ENCODE assay signal across 29 cellular contexts in genomic region chr12:109541412-109541725, GRCh38. TPM values are rescaled to one million over a fixed set of nuclear protein-coding genes. Genes with fewer than 3 reads are reported as not detected.
A peak's percentile ranks its signal among the peaks of the same experiment; 100 is the strongest.
DNase-seq lines count a peak whose midpoint lies in the region; ATAC-seq, FAIRE-seq and TF ChIP-seq lines count a peak whose summit lies in the region.
"Had no signal": no experiment of that assay in that cellular context is flagged by ENCODE, and none has a peak within 500 bp of the region (broad histone marks: within the 10 kb centered on the region; RNA-seq: fewer than 3 reads in every experiment).

No MANE protein-coding gene starts in this region.

- TF ChIP-seq EP300 in HepG2 (IDR thresholded peaks at IDR 0.05; ENCODE audit: low read depth in 2 of 2, low read length in 2 of 2) = no peak
- TF ChIP-seq EP300 in HepG2 (CRISPR knock-in tag; IDR thresholded peaks at IDR 0.05; ENCODE audit: borderline replicate concordance) = no peak

- H3K9ac ChIP-seq in HepG2 (ENCODE audit: insufficient read depth, low read depth, low read length) = no peak overlapping the region

- ATAC-seq in HepG2 (no peak), right lobe of liver (no peak), SK-N-SH treated with all-trans-retinoic acid at 6 μM for 48 hours (peak; percentile 15; the same call in 1 of the 3 replicates), GM19328 (IDR thresholded peaks at IDR 0.05; ENCODE audit: unreplicated experiment) (no peak)
- ATAC-seq: activated CD8-positive, alpha-beta T cell treated with anti-CD3 and anti-CD28 coated beads for 36 hours; activated T-helper 17 cell treated with anti-CD3 and anti-CD28 coated beads, Interleukin-2, amount 50 U/mL, for 72 hours; Panc1 had no signal

- DNase-seq in HepG2 (ENCODE audit: low spot score) (no peak), right lobe of liver (no peak), foreskin fibroblast (peak; percentile 49 to 76), HTR-8/SVneo (ENCODE audit: insufficient read length, low spot score) (no peak), NAMALWA (ENCODE audit: low spot score) (no peak), NCI-H1694 treated with DMSO at 0.1 percent for 48 hours (lab: John Stamatoyannopoulos, UW) (no peak)
- DNase-seq: activated CD8-positive, alpha-beta memory T cell treated with anti-CD3 and anti-CD28 coated beads, Interleukin-2, amount 50 U/mL, for 48 hours; activated CD8-positive, alpha-beta T cell treated with anti-CD3 and anti-CD28 coated beads for 36 hours; colonic mucosa; DMS79; effector memory CD4-positive, alpha-beta T cell; GF-D8; kidney; NCI-H1092; NCI-H187 treated with DMSO at 0.1 percent for 48 hours; NCI-H2171 treated with DMSO at 0.1 percent for 48 hours; NCI-H510A treated with DMSO at 0.1 percent for 48 hours; SHP77; stimulated activated naive CD4-positive, alpha-beta T cell; SW 1271 had no signal

- H2AFZ ChIP-seq in HepG2 (ENCODE audit: low read length) = no peak overlapping the region

- CTCF ChIA-PET in HepG2 (lab: Yijun Ruan, JAX; ENCODE audit: low intra/inter-chr PET ratio, low total read pairs) = no interaction called here

- H4K20me1 ChIP-seq in HepG2 (ENCODE audit: insufficient read depth, low read length) = no peaks in the 10 kb centered on the region

- no peak overlapping the region for H3K4me3 ChIP-seq in HepG2 (replicated peaks in 1 of 3; ENCODE audit: insufficient read depth in 1 of 3, low read depth in 2 of 3, low read length in 3 of 3)
- H3K4me3 ChIP-seq in right lobe of liver = no peak overlapping the region
- H3K4me3 ChIP-seq in foreskin fibroblast (ENCODE audit: low read depth in 1 of 2, low read length in 2 of 2) = no peak overlapping the region
- H3K4me3 ChIP-seq: colonic mucosa, pancreas, smooth muscle cell, thoracic aorta had no signal

- H3K9me3 ChIP-seq in HepG2 (ENCODE audit: low read length) (no peaks in the 10 kb centered on the region), right lobe of liver (no peaks in the 10 kb centered on the region)
- H3K9me3 ChIP-seq: colonic mucosa, pancreas, thoracic aorta had no signal

- H3K27me3 ChIP-seq in HepG2 (ENCODE audit: control insufficient read depth in 1 of 2, insufficient read depth in 2 of 2, low read length in 2 of 2) (peaks cover 5% of the 10 kb centered on the region in 2 experiments; a peak in 3 of 5 replicates), right lobe of liver (no peaks in the 10 kb centered on the region)
- H3K27me3 ChIP-seq: colonic mucosa, pancreas had no signal

- POLR2A ChIA-PET in HepG2 (lab: Yijun Ruan, JAX) = interaction anchor here (0.9 to 1.4 kb wide), 2 partner anchors 19 to 232 kb away, joined by 3 to 4 read pairs; no protein-coding TSS in a partner anchor

- FAIRE-seq in HepG2 (lab: Jason Lieb, UNC) = no peak
- no peak for FAIRE-seq in HTR-8/SVneo (lab: Jason Lieb, UNC)
- FAIRE-seq: bronchial epithelial cell, kidney, pancreas, urothelium cell line had no signal

- BruUV-seq in HepG2 (replicated peaks; lab: Mats Ljungman, UMichigan) = no TSS peak

- H3K4me1 ChIP-seq in HepG2 (ENCODE audit: insufficient read depth, low read length) (peaks cover 42% of the 10 kb centered on the region), right lobe of liver (peaks cover 0 to 3% (median 0%) of the 10 kb centered on the region in 4 donors)
- H3K4me1 ChIP-seq: colonic mucosa, pancreas had no signal

- no peak for TF ChIP-seq RAD21 in HepG2 (CRISPR knock-in tag; IDR thresholded peaks at IDR 0.05)

- WGBS in HepG2 (ENCODE audit: low lambda C conversion rate) = 33% methylated on average over 4 of the region's 4 CpGs
- WGBS in right lobe of liver (ENCODE audit: insufficient coverage, low coverage, low lambda C conversion rate, missing lambda C conversion rate) = no CpG with 5 or more reads among the region's 4 CpGs

- no peak overlapping the region for H3K4me2 ChIP-seq in HepG2 (ENCODE audit: low read depth, low read length)

- TF ChIP-seq POLR2A in HepG2 (IDR thresholded peaks at IDR 0.05; ENCODE audit: insufficient read depth in 1 of 2, low read depth in 2 of 2, low read length in 2 of 2) (no peak), right lobe of liver (IDR thresholded peaks at IDR 0.05) (no peak)

- H3K79me2 ChIP-seq in HepG2 (ENCODE audit: insufficient read depth, low read length) = no peaks in the 10 kb centered on the region

- intact Hi-C loops in HepG2 (cut with micrococcal nuclease; ENCODE audit: unreplicated experiment) (no loop called here), right lobe of liver (cut with DNase I) (no loop called here)

- TF ChIP-seq CTCF in HepG2 (CRISPR knock-in tag; IDR thresholded peaks at IDR 0.05) (no peak), right lobe of liver (IDR thresholded peaks at IDR 0.05) (no peak), foreskin fibroblast (IDR thresholded peaks at IDR 0.05; ENCODE audit: low read depth, low read length) (no peak)

- H3K36me3 ChIP-seq in HepG2 (replicated peaks in 1 of 2; ENCODE audit: control insufficient read depth in 1 of 2, insufficient read depth in 2 of 2, low read length in 2 of 2) = no peaks in the 10 kb centered on the region
- no peaks in the 10 kb centered on the region for H3K36me3 ChIP-seq in right lobe of liver
- H3K36me3 ChIP-seq: colonic mucosa, pancreas, thoracic aorta had no signal

- H3K27ac ChIP-seq in HepG2 (ENCODE audit: extremely low read length, insufficient read depth, low read length) = no peak overlapping the region
- no peak overlapping the region for H3K27ac ChIP-seq in right lobe of liver
- H3K27ac ChIP-seq: colonic mucosa, pancreas, thoracic aorta had no signal

- in situ Hi-C loops in HepG2 (cut with HindIII; ENCODE audit: extremely low pct_ligation_motif_present, low pct_unique_long_range_greater_than_20kb) = no loop called here

TF ChIP-seq in HepG2, 621 proteins besides CTCF, POLR2A, EP300 and RAD21:
- 0 out of 2 replicates have a peak, but pooled peaks have one; percentile 14 for TF ChIP-seq STAG1 (CRISPR knock-in tag; IDR thresholded peaks at IDR 0.05)
- no peak for TF ChIP-seq ZNF883 (CRISPR knock-in tag; IDR thresholded peaks at IDR 0.05; ENCODE audit: not compliant biosample characterization)
TF ChIP-seq in HepG2: peak in this region for 1.

TF ChIP-seq in SK-N-SH treated with all-trans-retinoic acid at 6 μM for 48 hours, 23 proteins besides CTCF, POLR2A, EP300 and RAD21:
- TF ChIP-seq TCF4 (CRISPR knock-in tag; IDR thresholded peaks at IDR 0.05; ENCODE audit: borderline replicate concordance) = peak; percentile 69; the same call in 1 of the 2 replicates
- TF ChIP-seq ZNF565 (CRISPR knock-in tag; conservative IDR thresholded peaks at IDR 0.05; ENCODE audit: low read depth) = no peak

RNA-seq across cellular contexts. Expression of gene MMAB, which starts 31.9 kb away (rescaled TPM):
- total RNA-seq in HepG2 (2016; rRNA removed; fragmentation: Illumina TruSeq; extraction: Trizol) (77.3 and 112 TPM in 2 replicates), right lobe of liver (10 to 100 TPM; 42.6 to 99.8 (median 65.2) TPM)
- total RNA-seq in HepG2 (2016; cell fraction: cytosol; rRNA removed; fragmentation: Illumina TruSeq; extraction: Trizol; ENCODE audit: low read depth) = 32.4 and 42.7 TPM in 2 replicates
- total RNA-seq in HepG2 (2016; cell fraction: insoluble cytoplasmic fraction; rRNA removed; fragmentation: Illumina TruSeq; extraction: Trizol) = 80.5 and 108 TPM in 2 replicates
- total RNA-seq in HepG2 (2016; cell fraction: membrane; rRNA removed; fragmentation: Illumina TruSeq; extraction: Trizol) = 59.5 and 67.4 TPM in 2 replicates
- 37.8 and 41.0 TPM in 2 replicates for total RNA-seq in HepG2 (2016; cell fraction: nucleus; rRNA removed; fragmentation: Illumina TruSeq; extraction: Trizol)
- 26.1 and 33.2 TPM in 2 replicates for polyA plus RNA-seq in HepG2 (2011; rRNA removed)
- 29.9 and 32.2 TPM in 2 replicates for polyA plus RNA-seq in HepG2 (2011; cell fraction: cytosol; rRNA removed)
- 34.9 and 43.2 TPM in 2 replicates for polyA plus RNA-seq in HepG2 (2011; cell fraction: nucleus; rRNA removed)
- 39.1 and 40.4 TPM in 2 replicates for polyA plus RNA-seq in HepG2 (2012)
- polyA plus RNA-seq in HepG2 (2016; cell fraction: cytosol; fragmentation: Illumina TruSeq; extraction: Trizol; ENCODE audit: low read depth) = 36.6 and 44.0 TPM in 2 replicates
- polyA plus RNA-seq in HepG2 (2016; cell fraction: insoluble cytoplasmic fraction; fragmentation: Illumina TruSeq; extraction: Trizol; ENCODE audit: low read depth) = 98.7 and 99.8 TPM in 2 replicates
- 39.9 and 52.5 TPM in 2 replicates for polyA plus RNA-seq in HepG2 (2016; cell fraction: membrane; fragmentation: Illumina TruSeq; extraction: Trizol; ENCODE audit: low read depth)
- polyA plus RNA-seq in HepG2 (2016; cell fraction: nucleus; fragmentation: Illumina TruSeq; extraction: Trizol; ENCODE audit: insufficient read depth, low read depth) = 58.2 and 63.9 TPM in 2 replicates
- 37.1 and 53.3 TPM in 2 replicates for polyA minus RNA-seq in HepG2 (2011; rRNA and poly(A)+ RNA removed; ENCODE audit: low replicate concordance)
- 11.8 and 16.2 TPM in 2 replicates for polyA minus RNA-seq in HepG2 (2011; cell fraction: cytosol; rRNA and poly(A)+ RNA removed)
- 21.0 and 29.1 TPM in 2 replicates for polyA minus RNA-seq in HepG2 (2011; cell fraction: nucleus; rRNA and poly(A)+ RNA removed)

RNA-seq across cellular contexts. Expression of gene MVK, which starts 32.2 kb away (rescaled TPM):
- total RNA-seq in HepG2 (2016; rRNA removed; fragmentation: Illumina TruSeq; extraction: Trizol) = 47.1 and 66.9 TPM in 2 replicates
- total RNA-seq in HepG2 (2016; cell fraction: cytosol; rRNA removed; fragmentation: Illumina TruSeq; extraction: Trizol; ENCODE audit: low read depth) = 15.1 and 17.9 TPM in 2 replicates
- total RNA-seq in HepG2 (2016; cell fraction: insoluble cytoplasmic fraction; rRNA removed; fragmentation: Illumina TruSeq; extraction: Trizol) = 40.9 and 70.6 TPM in 2 replicates
- 34.1 and 39.6 TPM in 2 replicates for total RNA-seq in HepG2 (2016; cell fraction: membrane; rRNA removed; fragmentation: Illumina TruSeq; extraction: Trizol)
- 38.8 and 47.2 TPM in 2 replicates for total RNA-seq in HepG2 (2016; cell fraction: nucleus; rRNA removed; fragmentation: Illumina TruSeq; extraction: Trizol)
- 11.6 and 22.5 TPM in 2 replicates for polyA plus RNA-seq in HepG2 (2011; rRNA removed)
- 12.4 and 13.5 TPM in 2 replicates for polyA plus RNA-seq in HepG2 (2011; cell fraction: cytosol; rRNA removed)
- polyA plus RNA-seq in HepG2 (2011; cell fraction: nucleus; rRNA removed) = 32.0 and 47.6 TPM in 2 replicates
- 19.2 and 28.6 TPM in 2 replicates for polyA plus RNA-seq in HepG2 (2012)
- polyA plus RNA-seq in HepG2 (2016; cell fraction: cytosol; fragmentation: Illumina TruSeq; extraction: Trizol; ENCODE audit: low read depth) = 16.3 and 19.9 TPM in 2 replicates
- 42.0 and 50.4 TPM in 2 replicates for polyA plus RNA-seq in HepG2 (2016; cell fraction: insoluble cytoplasmic fraction; fragmentation: Illumina TruSeq; extraction: Trizol; ENCODE audit: low read depth)
- polyA plus RNA-seq in HepG2 (2016; cell fraction: membrane; fragmentation: Illumina TruSeq; extraction: Trizol; ENCODE audit: low read depth) = 26.9 and 30.0 TPM in 2 replicates
- 78.2 and 82.6 TPM in 2 replicates for polyA plus RNA-seq in HepG2 (2016; cell fraction: nucleus; fragmentation: Illumina TruSeq; extraction: Trizol; ENCODE audit: insufficient read depth, low read depth)
- 19.6 and 22.9 TPM in 2 replicates for polyA minus RNA-seq in HepG2 (2011; rRNA and poly(A)+ RNA removed; ENCODE audit: low replicate concordance)
- polyA minus RNA-seq in HepG2 (2011; cell fraction: cytosol; rRNA and poly(A)+ RNA removed) = 6.1 and 8.0 TPM in 2 replicates
- polyA minus RNA-seq in HepG2 (2011; cell fraction: nucleus; rRNA and poly(A)+ RNA removed) = 12.2 and 21.1 TPM in 2 replicates
- total RNA-seq in right lobe of liver = 10 to 100 TPM; 14.2 to 60.0 (median 37.6) TPM

Comparison
In these comparisons a context has a peak if more than half of its experiments do, and no peak if none do; other contexts are left out.
1. DNase-seq: peak in foreskin fibroblast (2 of 2); none in HepG2 (single experiment), right lobe of liver (0 of 3), HTR-8/SVneo (single experiment), NAMALWA (single experiment) and NCI-H1694 treated with DMSO at 0.1 percent for 48 hours (single experiment).